Comparison of ENCODE assay signal across 14 cellular contexts in genomic region chr3:141465221-141465620, GRCh38. TPM values are rescaled to one million over a fixed set of nuclear protein-coding genes. Genes with fewer than 3 reads are reported as not detected.
DNase-seq lines count a peak whose midpoint lies in the region; ATAC-seq, FAIRE-seq and TF ChIP-seq lines count a peak whose summit lies in the region.
"Had no signal": no experiment of that assay in that cellular context is flagged by ENCODE, and none has a peak within 500 bp of the region (broad histone marks: within the 10 kb centered on the region; RNA-seq: fewer than 3 reads in every experiment).

No MANE protein-coding gene starts in this region.

- peak in 6 of 9 donors; percentile 11 to 50 (median 24) for TF ChIP-seq CTCF in heart right ventricle (IDR thresholded peaks at IDR 0.05)
- TF ChIP-seq CTCF in right atrium auricular region (IDR thresholded peaks at IDR 0.05) = peak in 1 of 2 donors; percentile 41
- TF ChIP-seq CTCF in astrocyte of the cerebellum (IDR thresholded peaks at IDR 0.05; ENCODE audit: low read depth, low read length, missing control alignments) = peak; percentile 8
- peak; percentile 27 for TF ChIP-seq CTCF in kidney (IDR thresholded peaks at IDR 0.05; ENCODE audit: borderline replicate concordance, extremely low read depth, insufficient read depth)
- peak in 3 of 4 experiments; percentile 23 to 29 (median 28) for TF ChIP-seq CTCF in uterus (IDR thresholded peaks at IDR 0.05)
- TF ChIP-seq CTCF in lower leg skin (IDR thresholded peaks at IDR 0.05) = no peak

- in situ Hi-C loops in astrocyte of the cerebellum (cut with HindIII; ENCODE audit: low sequenced_read_pairs) = no loop called here

- intact Hi-C loops in heart right ventricle (cut with DNase I) (no loop called here), kidney (cut with DNase I) (no loop called here), uterus (cut with DNase I; ENCODE audit: low total_unique reads) (no loop called here), lower leg skin (cut with DNase I; ENCODE audit: low total_unique reads) (no loop called here)

- H3K4me3 ChIP-seq in heart right ventricle (no peak overlapping the region), right atrium auricular region (no peak overlapping the region), astrocyte of the cerebellum (ENCODE audit: low read depth, low read length) (no peak overlapping the region), kidney (ENCODE audit: low read length in 2 of 2) (no peak overlapping the region), uterus (no peak overlapping the region), lower leg skin (ENCODE audit: low read depth, poor library complexity, severe bottlenecking) (no peak overlapping the region)
- H3K4me3 ChIP-seq: BLaER1 had no signal

- H3K27ac ChIP-seq in heart right ventricle (no peak overlapping the region), right atrium auricular region (no peak overlapping the region), kidney (ENCODE audit: low read depth in 2 of 2, low read length in 2 of 2) (no peak overlapping the region), uterus (no peak overlapping the region)
- H3K27ac ChIP-seq: BLaER1, HL-60 had no signal

- no peak for FAIRE-seq in kidney (lab: Jason Lieb, UNC)
- FAIRE-seq: G401.6 had no signal

- WGBS in heart right ventricle, 2 donors = 73 to 78% methylated on average over 2 of the region's 2 CpGs
- WGBS in lower leg skin, 2 donors = 37 to 47% methylated on average over 2 of the region's 2 CpGs

- no peak overlapping the region for H3K9ac ChIP-seq in kidney (ENCODE audit: low read length in 2 of 2)
- H3K9ac ChIP-seq: BLaER1 had no signal

- peaks cover 0 to 3% (median 0%) of the 10 kb centered on the region in 9 donors for H3K4me1 ChIP-seq in heart right ventricle
- no peaks in the 10 kb centered on the region for H3K4me1 ChIP-seq in right atrium auricular region
- no peaks in the 10 kb centered on the region for H3K4me1 ChIP-seq in kidney (ENCODE audit: control insufficient read depth in 1 of 2, insufficient read depth in 1 of 2, low read depth in 1 of 2, low read length in 2 of 2)
- H3K4me1 ChIP-seq in uterus = no peaks in the 10 kb centered on the region
- H3K4me1 ChIP-seq: BLaER1 had no signal

- ATAC-seq in heart right ventricle = no peak
- ATAC-seq: effector memory CD8-positive, alpha-beta T cell; naive thymus-derived CD4-positive, alpha-beta T cell had no signal

- H3K9me3 ChIP-seq in heart right ventricle = peaks cover 0 to 21% (median 4%) of the 10 kb centered on the region in 11 donors
- peaks cover 0 to 13% of the 10 kb centered on the region in 2 donors for H3K9me3 ChIP-seq in right atrium auricular region
- H3K9me3 ChIP-seq in kidney (ENCODE audit: control insufficient read depth in 1 of 2, low read length in 2 of 2) = no peaks in the 10 kb centered on the region
- no peaks in the 10 kb centered on the region for H3K9me3 ChIP-seq in uterus

- H3K27me3 ChIP-seq in heart right ventricle = no peaks in the 10 kb centered on the region
- no peaks in the 10 kb centered on the region for H3K27me3 ChIP-seq in right atrium auricular region
- H3K27me3 ChIP-seq in uterus = no peaks in the 10 kb centered on the region
- H3K27me3 ChIP-seq: BLaER1 had no signal

- TF ChIP-seq POLR2A in uterus (IDR thresholded peaks at IDR 0.05) = no peak
- no peak for TF ChIP-seq POLR2A in lower leg skin (IDR thresholded peaks at IDR 0.05)

- H3K36me3 ChIP-seq in heart right ventricle = no peaks in the 10 kb centered on the region
- no peaks in the 10 kb centered on the region for H3K36me3 ChIP-seq in right atrium auricular region
- H3K36me3 ChIP-seq in kidney (ENCODE audit: control insufficient read depth in 1 of 2, insufficient read depth in 2 of 2, low read length in 2 of 2) = no peaks in the 10 kb centered on the region
- no peaks in the 10 kb centered on the region for H3K36me3 ChIP-seq in uterus
- H3K36me3 ChIP-seq: BLaER1 had no signal

- DNase-seq in heart right ventricle (no peak), right atrium auricular region (ENCODE audit: low spot score) (no peak), astrocyte of the cerebellum (ENCODE audit: low read depth) (no peak), kidney (no peak), uterus (no peak), iPS-NIHi11 (ENCODE audit: low spot score) (no peak), lower leg skin (ENCODE audit: low spot score in 2 of 2) (no peak), MV-4-11 (lab: John Stamatoyannopoulos, UW) (no peak)
- DNase-seq: effector memory CD8-positive, alpha-beta T cell; naive thymus-derived CD4-positive, alpha-beta T cell; NCI-H1048 had no signal

RNA-seq across cellular contexts. Expression of gene RASA2, which starts 21.6 kb away (rescaled TPM):
- total RNA-seq in heart right ventricle (1 to 10 TPM; 2.7 to 7.7 (median 5.1) TPM), right atrium auricular region (1 to 10 TPM; 3.3 to 5.1 TPM), kidney (29.8 TPM), uterus (10 to 100 TPM; 11.3 to 49.4 (median 38.7) TPM), lower leg skin (10 to 100 TPM; 18.7 to 46.2 (median 21.2) TPM)
- polyA plus RNA-seq in heart right ventricle (1 to 10 TPM; 1.4 to 6.5 TPM), kidney (ENCODE audit: insufficient read depth, low read depth, low replicate concordance) (2.2 TPM)

Comparison
In these comparisons a context has a peak if more than half of its experiments do, and no peak if none do; other contexts are left out.
1. CTCF ChIP-seq: peak in heart right ventricle (6 of 9), astrocyte of the cerebellum (single experiment), kidney (single experiment) and uterus (3 of 4); none in lower leg skin (0 of 3).